20 cellular contexts compared by ENCODE assay signal in the genomic region with DNA sequence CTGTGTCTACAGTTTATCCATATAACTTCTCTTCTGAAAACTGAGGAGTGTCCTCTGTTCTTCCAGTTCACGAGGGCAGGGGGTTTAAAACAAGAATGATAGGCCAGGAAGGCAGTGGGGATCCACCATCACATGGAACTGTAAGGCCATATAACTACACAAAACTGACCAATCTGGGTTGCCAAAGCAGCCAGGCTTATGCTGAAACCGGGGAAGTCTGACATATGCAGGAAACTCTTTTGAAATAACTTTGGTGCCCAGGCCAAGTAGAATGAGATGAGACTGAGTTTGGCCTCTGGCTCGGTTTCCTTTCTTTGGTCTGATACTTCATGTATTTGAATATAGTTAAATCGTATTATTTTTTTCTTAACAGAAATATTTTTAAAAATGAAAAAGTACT.
"Had no signal": no experiment of that assay in that cellular context is flagged by ENCODE, and none has a peak within 500 bp of the region (broad histone marks: within the 10 kb centered on the region; RNA-seq: fewer than 3 reads in every experiment).

No MANE protein-coding gene starts in this region.

- H3K27me3 ChIP-seq: ascending aorta, gastrocnemius medialis, heart right ventricle, suprapubic skin had no signal

- ATAC-seq: activated naive CD8-positive, alpha-beta T cell treated with anti-CD3 and anti-CD28 coated beads, Interleukin-2, amount 50 U/mL, for 24 hours; gastrocnemius medialis; heart right ventricle; natural killer cell treated with Interleukin-12 subunit alpha and Interleukin-12 subunit beta and Interleukin-15 and Interleukin-18, amount 100 ng/mL, for 72 hours; right cardiac atrium; stimulated activated naive CD8-positive, alpha-beta T cell treated with anti-CD3 and anti-CD28 coated beads, Interleukin-15, Interleukin-2, amounts not matched to agents 100 U/mL and 50 U/mL, for 24 hours had no signal

- H3K4me3 ChIP-seq: ascending aorta, gastrocnemius medialis, heart right ventricle, prostate gland, skin epidermis, suprapubic skin had no signal

- DNase-seq: activated CD4-positive, alpha-beta T cell treated with anti-CD3 and anti-CD28 coated beads, Interleukin-2, amount 10 ng/mL, durations not matched to agents 24 days and 14 days; activated CD4-positive, CD25-positive, alpha-beta regulatory T cell; activated naive CD4-positive, alpha-beta T cell treated with anti-CD3 and anti-CD28 coated beads for 36 hours; activated naive CD8-positive, alpha-beta T cell treated with anti-CD3 and anti-CD28 coated beads, Interleukin-2, amount 50 U/mL, for 24 hours; activated T-cell treated with anti-CD3 and anti-CD28 coated beads, Interleukin-2, amount 50 U/mL, for 1 hour; effector memory CD4-positive, alpha-beta T cell; gastrocnemius medialis; heart right ventricle; mesenchymal stem cell; occipital lobe; right cardiac atrium; stimulated activated CD4-positive, alpha-beta T cell treated with anti-CD3 and anti-CD28 coated beads, Interleukin-4, amount 100 ng/mL, for 4 hours; stimulated activated CD8-positive, alpha-beta memory T cell treated with anti-CD3 and anti-CD28 coated beads, Interleukin-4, amount 100 ng/mL, for 48 hours; stimulated activated naive CD8-positive, alpha-beta T cell treated with anti-CD3 and anti-CD28 coated beads, Interleukin-15, Interleukin-2, amounts not matched to agents 100 U/mL and 50 U/mL, for 24 hours; trophoblast cell had no signal

- H3K27ac ChIP-seq: ascending aorta, gastrocnemius medialis, prostate gland, skin epidermis, suprapubic skin had no signal

- H3K9me3 ChIP-seq: ascending aorta, gastrocnemius medialis, heart right ventricle, prostate gland, suprapubic skin had no signal

- H3K4me1 ChIP-seq: ascending aorta, prostate gland, suprapubic skin had no signal
